In the genomic region with DNA sequence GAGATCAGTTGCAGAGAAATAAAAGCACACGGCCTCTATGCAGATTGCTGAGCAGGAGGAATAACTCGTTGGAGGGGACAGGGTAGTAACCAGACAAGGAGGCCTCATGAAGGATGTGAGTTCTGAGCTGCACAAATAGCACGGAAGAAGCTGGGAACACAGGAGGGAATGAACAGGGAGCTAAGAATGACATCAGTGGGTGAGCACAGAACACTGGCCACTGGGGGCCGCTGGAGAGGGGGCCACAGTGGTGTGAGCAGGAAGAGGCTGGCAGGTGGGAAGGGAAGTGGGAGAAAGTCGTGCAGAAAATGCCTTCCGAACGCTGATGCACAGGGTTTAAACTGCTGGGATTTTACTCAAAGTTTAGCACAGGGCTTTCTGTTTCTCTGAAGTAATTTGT, we compare ENCODE assay signal across 11 cellular contexts.
DNase-seq lines count a peak whose midpoint lies in the region; ATAC-seq and TF ChIP-seq lines count a peak whose summit lies in the region.
"Had no signal": no experiment of that assay in that cellular context is flagged by ENCODE, and none has a peak within 500 bp of the region (broad histone marks: within the 10 kb centered on the region; RNA-seq: fewer than 3 reads in every experiment).

No MANE protein-coding gene starts in this region.

- H3K36me3 Mint-ChIP-seq in Caco-2 (ENCODE audit: insufficient read depth, unreplicated experiment) (peaks cover 44% of the 10 kb centered on the region), WTC11 (peaks cover 19% of the 10 kb centered on the region), HFFc6 (ENCODE audit: low read depth) (peaks cover 20% of the 10 kb centered on the region)

- POLR2A ChIA-PET in Caco-2 (lab: Charles Lee) (no interaction called here), HEK293T (lab: Yijun Ruan, JAX) (no interaction called here), WTC11 (lab: Charles Lee) (no interaction called here)

- ATAC-seq in WTC11, result peak; percentile 85

- peaks cover 8% of the 10 kb centered on the region for H3K4me1 Mint-ChIP-seq in Caco-2 (ENCODE audit: low read depth, unreplicated experiment)
- H3K4me1 Mint-ChIP-seq in WTC11, result peaks cover 20% of the 10 kb centered on the region
- H3K4me1 Mint-ChIP-seq in HFFc6 (ENCODE audit: low read depth), result peaks cover 5% of the 10 kb centered on the region

- BruUV-seq in Caco-2 (replicated peaks; lab: Mats Ljungman, UMichigan), result no TSS peak

- DNase-seq in Caco-2 (peak in 1 of 2 experiments; percentile 56), HEK293T (ENCODE audit: extremely low spot score) (peak; percentile 72), WTC11 (ENCODE audit: low spot score) (peak; percentile 46), kidney epithelial cell (ENCODE audit: low read depth) (no peak), HFFc6 (no peak), NCI-H2081 treated with DMSO at 0.1 percent for 48 hours (lab: John Stamatoyannopoulos, UW) (no peak), ascending aorta (ENCODE audit: low spot score in 2 of 2) (no peak)
- DNase-seq in activated T-cell treated with anti-CD3 and anti-CD28 coated beads, Interleukin-2, amount 50 U/mL, for 48 hours, result no peak
- DNase-seq: activated CD4-positive, alpha-beta T cell treated with anti-CD3 and anti-CD28 coated beads, Interleukin-2, amount 50 U/mL, for 48 hours; effector CD4-positive, alpha-beta T cell; NCI-H187 had no signal

- no peaks in the 10 kb centered on the region for H3K9me3 ChIP-seq in Caco-2
- H3K9me3 ChIP-seq in ascending aorta, result no peaks in the 10 kb centered on the region

- intact Hi-C loops in Caco-2 (cut with micrococcal nuclease; ENCODE audit: unreplicated experiment), result no loop called here
- intact Hi-C loops in ascending aorta (cut with DNase I), result no loop called here

- H3K4me3 ChIP-seq in Caco-2 (ENCODE audit: low read depth, low read length) (no peak overlapping the region), kidney epithelial cell (ENCODE audit: low read depth, low read length) (no peak overlapping the region), ascending aorta (no peak overlapping the region)

- CTCF ChIA-PET in Caco-2 (lab: Charles Lee) (interaction anchor here (0.6 kb wide), 1 partner anchor 38 kb away, joined by 3 read pairs; no protein-coding TSS in a partner anchor), HEK293T (lab: Yijun Ruan, JAX) (interaction anchor here (0.5 to 1.6 kb wide), 11 partner anchors 10 to 864 kb away, joined by 3 to 5 read pairs (median 3); no protein-coding TSS in a partner anchor), WTC11 (lab: Charles Lee) (interaction anchor here (0.6 to 2.1 kb wide), 33 partner anchors 8 to 610 kb away, joined by 3 to 14 read pairs (median 4); partner anchors contain the start of gene ACTR1B)

- no peak overlapping the region for H3K27ac ChIP-seq in ascending aorta

- no peaks in the 10 kb centered on the region for H3K27me3 ChIP-seq in Caco-2 (replicated peaks; ENCODE audit: control insufficient read depth, insufficient read depth, low read length)
- H3K27me3 ChIP-seq in kidney epithelial cell (ENCODE audit: control insufficient read depth, insufficient read depth, low read length), result no peaks in the 10 kb centered on the region
- H3K27me3 ChIP-seq in ascending aorta, result no peaks in the 10 kb centered on the region

- H3K4me1 ChIP-seq in Caco-2 (peaks cover 34% of the 10 kb centered on the region), ascending aorta (no peaks in the 10 kb centered on the region)

- H3K27ac Mint-ChIP-seq in Caco-2 (ENCODE audit: unreplicated experiment) (no peak overlapping the region), WTC11 (no peak overlapping the region), HFFc6 (no peak overlapping the region)

- H3K36me3 ChIP-seq in Caco-2 (ENCODE audit: control insufficient read depth, insufficient read depth, low read length) (peaks cover 2% of the 10 kb centered on the region), kidney epithelial cell (ENCODE audit: control insufficient read depth, insufficient read depth, low read length) (peaks cover 3% of the 10 kb centered on the region), ascending aorta (peaks cover 22 to 54% of the 10 kb centered on the region in 2 donors)

- no peaks in the 10 kb centered on the region for H3K27me3 Mint-ChIP-seq in Caco-2 (ENCODE audit: insufficient read depth, unreplicated experiment)
- H3K27me3 Mint-ChIP-seq in WTC11 (ENCODE audit: low read depth), result peaks cover 11% of the 10 kb centered on the region
- peaks cover 2% of the 10 kb centered on the region; the same call in 1 of the 2 replicates for H3K27me3 Mint-ChIP-seq in HFFc6 (ENCODE audit: insufficient read depth)

- no peak overlapping the region for H3K4me3 Mint-ChIP-seq in Caco-2 (ENCODE audit: unreplicated experiment)
- H3K4me3 Mint-ChIP-seq in WTC11, result no peak overlapping the region
- no peak overlapping the region for H3K4me3 Mint-ChIP-seq in HFFc6

- TF ChIP-seq CTCF in Caco-2 (IDR thresholded peaks at IDR 0.05; ENCODE audit: insufficient read depth in 1 of 2, low read depth in 1 of 2, low read length in 1 of 2, severe bottlenecking in 1 of 2, unreplicated experiment in 1 of 2) (peak; percentile 66 to 73), WTC11 (IDR thresholded peaks at IDR 0.05) (peak; percentile 37; the same call in 1 of the 2 replicates), kidney epithelial cell (IDR thresholded peaks at IDR 0.05; ENCODE audit: insufficient read depth, low read length, poor library complexity, severe bottlenecking) (peak; percentile 60), HFFc6 (IDR thresholded peaks at IDR 0.05) (no peak), ascending aorta (IDR thresholded peaks at IDR 0.05) (peak in 1 of 3 experiments; percentile 19)

- H3K9me3 Mint-ChIP-seq in Caco-2 (ENCODE audit: unreplicated experiment) (no peaks in the 10 kb centered on the region), WTC11 (peaks cover 5% of the 10 kb centered on the region), HFFc6 (no peaks in the 10 kb centered on the region)

TF ChIP-seq in HEK293T, 16 proteins besides CTCF, POLR2A, EP300 and RAD21:
- TF ChIP-seq HDGF (IDR thresholded peaks at IDR 0.05; ENCODE audit: borderline replicate concordance) (no peak), BHLHE40 (IDR thresholded peaks at IDR 0.05; ENCODE audit: borderline replicate concordance) (no peak), FOXA1 (IDR thresholded peaks at IDR 0.05) (no peak), CTBP1 (IDR thresholded peaks at IDR 0.05; ENCODE audit: borderline replicate concordance) (no peak), SP1 (IDR thresholded peaks at IDR 0.05) (no peak), LEF1 (IDR thresholded peaks at IDR 0.05; ENCODE audit: borderline replicate concordance) (no peak), ARNT (IDR thresholded peaks at IDR 0.05) (no peak)

TF ChIP-seq in WTC11, 78 proteins besides CTCF, POLR2A, EP300 and RAD21 (continues in another document):
- TF ChIP-seq, protein P1, sequence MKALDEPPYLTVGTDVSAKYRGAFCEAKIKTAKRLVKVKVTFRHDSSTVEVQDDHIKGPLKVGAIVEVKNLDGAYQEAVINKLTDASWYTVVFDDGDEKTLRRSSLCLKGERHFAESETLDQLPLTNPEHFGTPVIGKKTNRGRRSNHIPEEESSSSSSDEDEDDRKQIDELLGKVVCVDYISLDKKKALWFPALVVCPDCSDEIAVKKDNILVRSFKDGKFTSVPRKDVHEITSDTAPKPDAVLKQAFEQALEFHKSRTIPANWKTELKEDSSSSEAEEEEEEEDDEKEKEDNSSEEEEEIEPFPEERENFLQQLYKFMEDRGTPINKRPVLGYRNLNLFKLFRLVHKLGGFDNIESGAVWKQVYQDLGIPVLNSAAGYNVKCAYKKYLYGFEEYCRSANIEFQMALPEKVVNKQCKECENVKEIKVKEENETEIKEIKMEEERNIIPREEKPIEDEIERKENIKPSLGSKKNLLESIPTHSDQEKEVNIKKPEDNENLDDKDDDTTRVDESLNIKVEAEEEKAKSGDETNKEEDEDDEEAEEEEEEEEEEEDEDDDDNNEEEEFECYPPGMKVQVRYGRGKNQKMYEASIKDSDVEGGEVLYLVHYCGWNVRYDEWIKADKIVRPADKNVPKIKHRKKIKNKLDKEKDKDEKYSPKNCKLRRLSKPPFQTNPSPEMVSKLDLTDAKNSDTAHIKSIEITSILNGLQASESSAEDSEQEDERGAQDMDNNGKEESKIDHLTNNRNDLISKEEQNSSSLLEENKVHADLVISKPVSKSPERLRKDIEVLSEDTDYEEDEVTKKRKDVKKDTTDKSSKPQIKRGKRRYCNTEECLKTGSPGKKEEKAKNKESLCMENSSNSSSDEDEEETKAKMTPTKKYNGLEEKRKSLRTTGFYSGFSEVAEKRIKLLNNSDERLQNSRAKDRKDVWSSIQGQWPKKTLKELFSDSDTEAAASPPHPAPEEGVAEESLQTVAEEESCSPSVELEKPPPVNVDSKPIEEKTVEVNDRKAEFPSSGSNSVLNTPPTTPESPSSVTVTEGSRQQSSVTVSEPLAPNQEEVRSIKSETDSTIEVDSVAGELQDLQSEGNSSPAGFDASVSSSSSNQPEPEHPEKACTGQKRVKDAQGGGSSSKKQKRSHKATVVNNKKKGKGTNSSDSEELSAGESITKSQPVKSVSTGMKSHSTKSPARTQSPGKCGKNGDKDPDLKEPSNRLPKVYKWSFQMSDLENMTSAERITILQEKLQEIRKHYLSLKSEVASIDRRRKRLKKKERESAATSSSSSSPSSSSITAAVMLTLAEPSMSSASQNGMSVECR (CRISPR knock-in tag; IDR thresholded peaks at IDR 0.05; ENCODE audit: borderline replicate concordance), result no peak
- TF ChIP-seq FOXJ3 (CRISPR knock-in tag; IDR thresholded peaks at IDR 0.05; ENCODE audit: borderline replicate concordance) (no peak), PRRX2 (CRISPR knock-in tag; IDR thresholded peaks at IDR 0.05) (no peak), NFATC4 (CRISPR knock-in tag; IDR thresholded peaks at IDR 0.05) (no peak), ZNF425 (CRISPR knock-in tag; conservative IDR thresholded peaks at IDR 0.05) (no peak), JAZF1 (CRISPR knock-in tag; IDR thresholded peaks at IDR 0.05) (no peak), RELA (CRISPR knock-in tag; IDR thresholded peaks at IDR 0.05; ENCODE audit: borderline replicate concordance) (no peak), JUN (CRISPR knock-in tag; IDR thresholded peaks at IDR 0.05) (no peak)

Comparison
In these comparisons a context has a peak if more than half of its experiments do, and no peak if none do; other contexts are left out.
1. DNase-seq: peak in HEK293T (single experiment) and WTC11 (single experiment); none in kidney epithelial cell (single experiment), HFFc6 (single experiment), NCI-H2081 treated with DMSO at 0.1 percent for 48 hours (single experiment), ascending aorta (0 of 2) and activated T-cell treated with anti-CD3 and anti-CD28 coated beads, Interleukin-2, amount 50 U/mL, for 48 hours (0 of 2).